Comparison of ENCODE assay signal across 17 cellular contexts in genomic region chr2:238925816-238926215, GRCh38.
DNase-seq lines count a peak whose midpoint lies in the region; ATAC-seq lines count a peak whose summit lies in the region.
"Had no signal": no experiment of that assay in that cellular context is flagged by ENCODE, and none has a peak within 500 bp of the region (broad histone marks: within the 10 kb centered on the region; RNA-seq: fewer than 3 reads in every experiment).

No MANE protein-coding gene starts in this region.

- no peak overlapping the region for H4K8ac ChIP-seq in trophoblast cell (ENCODE audit: low read depth, low read length)

- H2AFZ ChIP-seq in trophoblast cell (ENCODE audit: insufficient read depth, low read length, poor library complexity) = no peak overlapping the region
- H2AFZ ChIP-seq: GM23338 had no signal

- no peaks in the 10 kb centered on the region for H3K36me3 ChIP-seq in trophoblast cell (ENCODE audit: control insufficient read depth in 1 of 2, insufficient read depth in 2 of 2, low read length in 2 of 2)
- H3K36me3 ChIP-seq: BLaER1 treated with 17β-estradiol and CSF1 and Interleukin-3, amounts not matched to agents 10 nM and 100 nM had no signal

- H3K4me3 ChIP-seq in right cardiac atrium (ENCODE audit: low read length) = no peak overlapping the region
- no peak overlapping the region for H3K4me3 ChIP-seq in trophoblast cell (ENCODE audit: low read depth, low read length)
- H3K4me3 ChIP-seq: BLaER1 treated with 17β-estradiol and CSF1 and Interleukin-3, amounts not matched to agents 10 nM and 100 nM; GM12878; GM23338 had no signal

- ATAC-seq in right cardiac atrium (no peak), sciatic nerve (no peak)
- ATAC-seq: GM12878, GM23338 had no signal

- no peak overlapping the region for H2BK12ac ChIP-seq in trophoblast cell (ENCODE audit: low read length)

- H3K79me2 ChIP-seq in trophoblast cell (ENCODE audit: control insufficient read depth, insufficient read depth, low read length, poor library complexity) = no peaks in the 10 kb centered on the region

- no peak overlapping the region for H3K23ac ChIP-seq in trophoblast cell (ENCODE audit: low read length)

- H3K79me1 ChIP-seq in trophoblast cell (ENCODE audit: low read length) = no peaks in the 10 kb centered on the region

- peaks cover 5% of the 10 kb centered on the region for H3K4me1 ChIP-seq in right cardiac atrium (ENCODE audit: control insufficient read depth, insufficient read depth, low read length)
- H3K4me1 ChIP-seq in trophoblast cell (ENCODE audit: control insufficient read depth in 1 of 2, insufficient read depth in 2 of 2, low read length in 2 of 2) = no peaks in the 10 kb centered on the region
- H3K4me1 ChIP-seq: BLaER1 treated with 17β-estradiol and CSF1 and Interleukin-3, amounts not matched to agents 10 nM and 100 nM had no signal

- H3K27ac ChIP-seq in right cardiac atrium (ENCODE audit: low read length) = no peak overlapping the region
- H3K27ac ChIP-seq in trophoblast cell (ENCODE audit: low read depth, low read length) = no peak overlapping the region
- H3K27ac ChIP-seq: BLaER1 treated with 17β-estradiol and CSF1 and Interleukin-3, amounts not matched to agents 10 nM and 100 nM had no signal

- H3K9me3 ChIP-seq in right cardiac atrium (ENCODE audit: control insufficient read depth, low read length) (no peaks in the 10 kb centered on the region), trophoblast cell (ENCODE audit: insufficient read depth, low read depth, low read length) (no peaks in the 10 kb centered on the region)
- H3K9me3 ChIP-seq: BLaER1 treated with 17β-estradiol and CSF1 and Interleukin-3, amounts not matched to agents 10 nM and 100 nM had no signal

- H2AK5ac ChIP-seq in trophoblast cell (ENCODE audit: low read length) = no peak overlapping the region

- H3K4me2 ChIP-seq in trophoblast cell (ENCODE audit: low read length) = no peak overlapping the region
- H3K4me2 ChIP-seq: BLaER1 treated with 17β-estradiol and CSF1 and Interleukin-3, amounts not matched to agents 10 nM and 100 nM; GM23338 had no signal

- no peak overlapping the region for H2BK5ac ChIP-seq in trophoblast cell (ENCODE audit: low read depth, low read length, poor library complexity)

- no peaks in the 10 kb centered on the region for H3K27me3 ChIP-seq in right cardiac atrium (ENCODE audit: control insufficient read depth, insufficient read depth)
- H3K27me3 ChIP-seq in trophoblast cell (ENCODE audit: insufficient read depth, low read length) = no peaks in the 10 kb centered on the region
- H3K27me3 ChIP-seq: BLaER1 treated with 17β-estradiol and CSF1 and Interleukin-3, amounts not matched to agents 10 nM and 100 nM had no signal

- WGBS in right cardiac atrium = 93% methylated on average over 13 of the region's 13 CpGs
- no CpG with 5 or more reads among the region's 13 CpGs for WGBS in trophoblast cell (ENCODE audit: extremely low coverage, insufficient coverage, insufficient read length)

- no peak overlapping the region for H3K4ac ChIP-seq in trophoblast cell (ENCODE audit: low read depth, low read length)

- H4K91ac ChIP-seq in trophoblast cell (ENCODE audit: low read depth, low read length) = no peak overlapping the region

- H3K9ac ChIP-seq in trophoblast cell (ENCODE audit: low read length) = no peak overlapping the region
- H3K9ac ChIP-seq: BLaER1 treated with 17β-estradiol and CSF1 and Interleukin-3, amounts not matched to agents 10 nM and 100 nM had no signal

- H2BK120ac ChIP-seq in trophoblast cell (ENCODE audit: insufficient read depth, low read length, poor library complexity) = no peak overlapping the region

- no peak overlapping the region for H3K14ac ChIP-seq in trophoblast cell (ENCODE audit: low read length)

- no peak overlapping the region for H4K12ac ChIP-seq in trophoblast cell (ENCODE audit: low read depth, low read length)

- DNase-seq in cardiac septum (ENCODE audit: low spot score) (peak; percentile 55), right cardiac atrium (no peak), mesenteric fat pad (ENCODE audit: low spot score) (peak; percentile 64), sciatic nerve (ENCODE audit: low spot score) (peak; percentile 44), DMS114 treated with DMSO at 0.1 percent for 48 hours (lab: John Stamatoyannopoulos, UW; ENCODE audit: unreplicated experiment) (no peak), trophoblast cell (no peak)
- DNase-seq in central memory CD4-positive, alpha-beta T cell = no peak
- DNase-seq: ACHN; Calu3; CD4-positive, CD25-positive, alpha-beta regulatory T cell; DMS 273 treated with DMSO at 0.1 percent for 48 hours; DMS79; H7; IMR-90 had no signal

- no peak overlapping the region for H3K18ac ChIP-seq in trophoblast cell (ENCODE audit: low read length)

- intact Hi-C loops in cardiac septum (cut with DNase I) = no loop called here
- intact Hi-C loops in right cardiac atrium (cut with DNase I) = no loop called here
- intact Hi-C loops in sciatic nerve (cut with DNase I) = no loop called here

Comparison
In these comparisons a context has a peak if more than half of its experiments do, and no peak if none do; other contexts are left out.
1. DNase-seq: peak in cardiac septum (single experiment), mesenteric fat pad (single experiment) and sciatic nerve (single experiment); none in right cardiac atrium (0 of 3), DMS114 treated with DMSO at 0.1 percent for 48 hours (single experiment), central memory CD4-positive, alpha-beta T cell (single experiment) and trophoblast cell (0 of 2).